In genomic region chr12:50074936-50075807, GRCh38 we compare ENCODE assay signal across 8 cellular contexts. TPM values are rescaled to one million over a fixed set of nuclear protein-coding genes. Genes with fewer than 3 reads are reported as not detected.
DNase-seq lines count a peak whose midpoint lies in the region; ATAC-seq and TF ChIP-seq lines count a peak whose summit lies in the region.

No MANE protein-coding gene starts in this region.

- POLR2A ChIA-PET in HEK293T (lab: Yijun Ruan, JAX), result interaction anchor here (2.4 kb wide), 1 partner anchor 10 kb away, joined by 11 read pairs; the partner anchor contains the start of gene SMARCD1

- no peak overlapping the region for H3K4me3 ChIP-seq in GM12865 (ENCODE audit: low read depth, low read length)
- no peak overlapping the region for H3K4me3 ChIP-seq in gastrocnemius medialis

- no peak for TF ChIP-seq POLR2A in gastrocnemius medialis (IDR thresholded peaks at IDR 0.05)

- H3K27ac ChIP-seq in gastrocnemius medialis, result no peak overlapping the region

- intact Hi-C loops in gastrocnemius medialis (cut with DNase I; ENCODE audit: low total_unique reads), result loop anchor here (1.0 kb wide), 1 partner anchor 100 kb away; no protein-coding TSS in a partner anchor

- H3K4me1 ChIP-seq in gastrocnemius medialis, result peaks cover 0 to 3% of the 10 kb centered on the region in 2 donors

- CTCF ChIA-PET in HEK293T (lab: Yijun Ruan, JAX), result interaction anchor here (0.7 to 1.8 kb wide), 5 partner anchors 35 to 239 kb away, joined by 3 to 5 read pairs (median 3); no protein-coding TSS in a partner anchor

- peak; percentile 85 for DNase-seq in GM12865 (ENCODE audit: low read depth)
- peak; percentile 85 for DNase-seq in HEK293T (ENCODE audit: extremely low spot score)
- peak; percentile 44 for DNase-seq in NCI-H1105 treated with DMSO at 0.1 percent for 48 hours (lab: John Stamatoyannopoulos, UW)
- peak; percentile 52 to 79 (median 70) for DNase-seq in T-helper 2 cell
- peak in 57 of 58 donors; percentile 15 to 79 (median 63) for DNase-seq in anterior cingulate cortex (lab: John Stamatoyannopoulos, UW)
- peak; percentile 89 for DNase-seq in hepatic stellate cell (ENCODE audit: low spot score)
- DNase-seq in gastrocnemius medialis, result peak; percentile 62 to 77

- H3K27me3 ChIP-seq in gastrocnemius medialis, result no peaks in the 10 kb centered on the region

- H3K9me3 ChIP-seq in gastrocnemius medialis, result no peaks in the 10 kb centered on the region

- no peaks in the 10 kb centered on the region for H3K36me3 ChIP-seq in gastrocnemius medialis

- ATAC-seq in gastrocnemius medialis, result peak; percentile 88 to 89
- ATAC-seq in HG03457 (IDR thresholded peaks at IDR 0.05; ENCODE audit: unreplicated experiment), result no peak

- TF ChIP-seq CTCF in GM12865 (IDR thresholded peaks at IDR 0.05; ENCODE audit: insufficient read depth, low read depth, low read length, missing control alignments) (peak; percentile 95), gastrocnemius medialis (IDR thresholded peaks at IDR 0.05 in 4 of 5, conservative IDR thresholded peaks at IDR 0.05 in 1 of 5) (peak; percentile 94 to 97 (median 95))

- in situ Hi-C loops in gastrocnemius medialis (cut with MboI; ENCODE audit: low sequenced_read_pairs in 4 of 4), result loop anchor here (5.0 to 25.0 kb wide), 4 partner anchors 100 to 240 kb away; no protein-coding TSS in a partner anchor

TF ChIP-seq in HEK293T, 16 proteins besides CTCF, POLR2A, EP300 and RAD21:
- no peak for TF ChIP-seq SUZ12 (IDR thresholded peaks at IDR 0.05)
- TF ChIP-seq NFRKB (IDR thresholded peaks at IDR 0.05), result no peak
- TF ChIP-seq FOXA1 (IDR thresholded peaks at IDR 0.05), result no peak
- TF ChIP-seq LEF1 (IDR thresholded peaks at IDR 0.05; ENCODE audit: borderline replicate concordance), result no peak
- TF ChIP-seq SP1 (IDR thresholded peaks at IDR 0.05), result no peak
- no peak for TF ChIP-seq CTBP1 (IDR thresholded peaks at IDR 0.05; ENCODE audit: borderline replicate concordance)
- TF ChIP-seq ELF4 (IDR thresholded peaks at IDR 0.05), result no peak
- TF ChIP-seq HDGF (IDR thresholded peaks at IDR 0.05; ENCODE audit: borderline replicate concordance), result 0 out of 2 replicates have a peak, but pooled peaks have one; percentile 41

RNA-seq across cellular contexts. Expression of gene SMARCD1, which starts 10.0 kb away (rescaled TPM):
- total RNA-seq in gastrocnemius medialis, result 10 to 100 TPM; 16.9 to 27.3 (median 20.1) TPM

RNA-seq across cellular contexts. Expression of gene ASIC1, which starts 17.8 kb away (rescaled TPM):
- under 1 TPM in 2 of 4 donors, not detected in 2; 0.15 to 0.53 TPM for total RNA-seq in gastrocnemius medialis

RNA-seq across cellular contexts. Expression of gene GPD1, which starts 28.6 kb away (rescaled TPM):
- total RNA-seq in gastrocnemius medialis, result 100 to 1,000 TPM in 3 of 4 donors, 10 to 100 TPM in 1; 68.2 to 763 (median 288) TPM

RNA-seq across cellular contexts. Expression of gene COX14, which starts 36.9 kb away (rescaled TPM):
- 100 to 1,000 TPM in 3 of 4 donors, 10 to 100 TPM in 1; 98.8 to 137 (median 106) TPM for total RNA-seq in gastrocnemius medialis

RNA-seq across cellular contexts. Expression of gene RACGAP1, which starts 49.9 kb away (rescaled TPM):
- 10 to 100 TPM in 1 of 4 donors, 1 to 10 TPM in 3; 5.6 to 13.3 (median 6.5) TPM for total RNA-seq in gastrocnemius medialis
